ENCODE assay signal across 8 cellular contexts in the genomic region with DNA sequence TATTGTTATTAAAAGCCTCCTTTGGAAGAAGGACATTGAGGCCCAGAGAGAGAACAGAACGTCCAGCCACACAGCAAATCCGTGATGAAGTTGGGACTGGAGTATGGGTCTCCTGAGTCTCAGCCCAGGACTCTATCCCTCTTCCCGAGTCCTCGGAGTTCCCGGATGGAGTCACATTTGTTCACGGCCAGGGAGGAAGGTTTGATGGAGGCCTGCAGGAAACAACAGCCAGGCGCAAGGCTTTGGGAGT. TPM values are rescaled to one million over a fixed set of nuclear protein-coding genes. Genes with fewer than 3 reads are reported as not detected.
DNase-seq lines count a peak whose midpoint lies in the region; ATAC-seq, FAIRE-seq and TF ChIP-seq lines count a peak whose summit lies in the region.

No MANE protein-coding gene starts in this region.

- H3K4me3 Mint-ChIP-seq in CD4-positive, alpha-beta memory T cell, result peak overlapping the region; percentile 89 to 93 (median 92)
- peak overlapping the region; percentile 90 for H3K4me3 Mint-ChIP-seq in dendritic cell treated with granulocyte-macrophage colony-stimulating factor and Interleukin-4, amounts not matched to agents 40 ng/mL and 50 ng/mL, for 4 days
- peak overlapping the region; percentile 95 for H3K4me3 Mint-ChIP-seq in natural killer cell

- intact Hi-C loops in CD4-positive, alpha-beta memory T cell (cut with micrococcal nuclease), result loop anchor here (1.0 to 2.0 kb wide), 3 partner anchors 22 to 71 kb away; a partner anchor contains a TSS
- intact Hi-C loops in dendritic cell treated with granulocyte-macrophage colony-stimulating factor and Interleukin-4, amounts not matched to agents 40 ng/mL and 50 ng/mL, for 4 days (cut with micrococcal nuclease), result loop anchor here (2.0 kb wide), 1 partner anchor 70 kb away; a partner anchor contains a TSS
- intact Hi-C loops in natural killer cell (cut with micrococcal nuclease), result loop anchor here (1.0 to 5.0 kb wide), 3 partner anchors 22 to 72 kb away; a partner anchor contains a TSS

- H3K4me1 ChIP-seq in CD4-positive, alpha-beta memory T cell (ENCODE audit: insufficient read depth, low read length), result peaks cover 31% of the 10 kb centered on the region
- peaks cover 60% of the 10 kb centered on the region for H3K4me1 ChIP-seq in KMS-11 (ENCODE audit: low read depth, poor library complexity, severe bottlenecking)

- POLR2A ChIA-PET in CD4-positive, alpha-beta memory T cell (lab: Charles Lee; ENCODE audit: partially characterized antibody), result interaction anchor here (0.5 to 3.6 kb wide), 18 partner anchors 12 to 262 kb away, joined by 3 to 58 read pairs (median 6); a partner anchor contains a TSS

- peaks cover 17 to 32% of the 10 kb centered on the region in 2 donors for H3K36me3 Mint-ChIP-seq in CD4-positive, alpha-beta memory T cell
- H3K36me3 Mint-ChIP-seq in dendritic cell treated with granulocyte-macrophage colony-stimulating factor and Interleukin-4, amounts not matched to agents 40 ng/mL and 50 ng/mL, for 4 days (ENCODE audit: low read depth), result peaks cover 58% of the 10 kb centered on the region
- no peaks in the 10 kb centered on the region for H3K36me3 Mint-ChIP-seq in natural killer cell

- peak overlapping the region; percentile 62 for H2AFZ ChIP-seq in KMS-11 (ENCODE audit: low read depth)

- H3K27ac Mint-ChIP-seq in CD4-positive, alpha-beta memory T cell, result peak overlapping the region; percentile 89 to 98 (median 96)
- H3K27ac Mint-ChIP-seq in dendritic cell treated with granulocyte-macrophage colony-stimulating factor and Interleukin-4, amounts not matched to agents 40 ng/mL and 50 ng/mL, for 4 days, result peak overlapping the region; percentile 99
- H3K27ac Mint-ChIP-seq in natural killer cell, result peak overlapping the region; percentile 95 to 98

- H3K27me3 ChIP-seq in CD4-positive, alpha-beta memory T cell (ENCODE audit: insufficient read depth, low read length), result no peaks in the 10 kb centered on the region
- no peaks in the 10 kb centered on the region for H3K27me3 ChIP-seq in KMS-11 (ENCODE audit: insufficient read depth, low read depth)

- DNase-seq in CD4-positive, alpha-beta memory T cell, result no peak
- DNase-seq in natural killer cell, result no peak
- DNase-seq in NOMO-1 (lab: John Stamatoyannopoulos, UW; ENCODE audit: unreplicated experiment in 2 of 2), result no peak
- DNase-seq in H54 (ENCODE audit: insufficient read length, low spot score), result no peak
- DNase-seq in stimulated activated CD4-positive, alpha-beta T cell treated with anti-CD3 and anti-CD28 coated beads, Interleukin-12 subunit alpha, Interleukin-12 subunit beta, amount 100 ng/mL, for 4 hours, result no peak
- no peak for DNase-seq in foreskin melanocyte

- no peak for FAIRE-seq in H54 (lab: Jason Lieb, UNC)

- H3K27me3 Mint-ChIP-seq in CD4-positive, alpha-beta memory T cell, result no peaks in the 10 kb centered on the region
- H3K27me3 Mint-ChIP-seq in dendritic cell treated with granulocyte-macrophage colony-stimulating factor and Interleukin-4, amounts not matched to agents 40 ng/mL and 50 ng/mL, for 4 days, result no peaks in the 10 kb centered on the region
- H3K27me3 Mint-ChIP-seq in natural killer cell (ENCODE audit: low read depth in 2 of 2), result no peaks in the 10 kb centered on the region

- H3K9ac ChIP-seq in KMS-11, result peak overlapping the region; percentile 80; the same call in 1 of the 2 replicates

- ATAC-seq in natural killer cell, result no peak

- H3K9me3 ChIP-seq in CD4-positive, alpha-beta memory T cell (ENCODE audit: control insufficient read depth in 1 of 2, low read length in 2 of 2), result no peaks in the 10 kb centered on the region

- H3K9me3 Mint-ChIP-seq in CD4-positive, alpha-beta memory T cell, result no peaks in the 10 kb centered on the region
- H3K9me3 Mint-ChIP-seq in dendritic cell treated with granulocyte-macrophage colony-stimulating factor and Interleukin-4, amounts not matched to agents 40 ng/mL and 50 ng/mL, for 4 days, result no peaks in the 10 kb centered on the region
- no peaks in the 10 kb centered on the region for H3K9me3 Mint-ChIP-seq in natural killer cell

- peak overlapping the region; percentile 83 for H3K27ac ChIP-seq in CD4-positive, alpha-beta memory T cell (ENCODE audit: low read depth, low read length)
- peak overlapping the region; percentile 56 for H3K27ac ChIP-seq in KMS-11

- CTCF ChIA-PET in CD4-positive, alpha-beta memory T cell (lab: Charles Lee; ENCODE audit: partially characterized antibody), result interaction anchor here (0.7 to 2.4 kb wide), 3 partner anchors 18 to 70 kb away, joined by 3 to 11 read pairs (median 6); no protein-coding TSS in a partner anchor

- H3K4me1 Mint-ChIP-seq in CD4-positive, alpha-beta memory T cell, result peaks cover 22 to 48% (median 34%) of the 10 kb centered on the region in 4 donors
- H3K4me1 Mint-ChIP-seq in dendritic cell treated with granulocyte-macrophage colony-stimulating factor and Interleukin-4, amounts not matched to agents 40 ng/mL and 50 ng/mL, for 4 days (ENCODE audit: low read depth), result peaks cover 42% of the 10 kb centered on the region
- H3K4me1 Mint-ChIP-seq in natural killer cell, result peaks cover 35 to 38% of the 10 kb centered on the region in 2 donors

- TF ChIP-seq CTCF in KMS-11 (conservative IDR thresholded peaks at IDR 0.05; ENCODE audit: low read depth, low read length), result no peak
- TF ChIP-seq CTCF in natural killer cell (IDR thresholded peaks at IDR 0.05), result no peak

- H3K4me3 ChIP-seq in CD4-positive, alpha-beta memory T cell (ENCODE audit: low read length in 2 of 2), result peak overlapping the region; percentile 1 to 72
- peak overlapping the region; percentile 36 for H3K4me3 ChIP-seq in KMS-11 (IDR thresholded peaks at IDR 0.05; ENCODE audit: insufficient read depth, low read depth, low read length)

- H4K20me1 ChIP-seq in KMS-11 (ENCODE audit: insufficient read depth), result no peaks in the 10 kb centered on the region

- H3K79me2 ChIP-seq in KMS-11 (ENCODE audit: insufficient read depth, low read depth), result peaks cover 40% of the 10 kb centered on the region

- H3K4me2 ChIP-seq in KMS-11, result peak overlapping the region; percentile 77

- no peak for TF ChIP-seq POLR2A in H54 (IDR thresholded peaks at IDR 0.05; ENCODE audit: low read depth, low read length)

- peaks cover 4% of the 10 kb centered on the region for H3K36me3 ChIP-seq in CD4-positive, alpha-beta memory T cell (ENCODE audit: insufficient read depth, low read length)
- H3K36me3 ChIP-seq in KMS-11 (ENCODE audit: insufficient read depth), result peaks cover 14% of the 10 kb centered on the region; the same call in 1 of the 2 replicates

RNA-seq across cellular contexts. Expression of a gene that starts 0.4 kb away (rescaled TPM):
- total RNA-seq in CD4-positive, alpha-beta memory T cell, result 10 to 100 TPM; 42.6 to 43.4 TPM
- polyA plus RNA-seq in CD4-positive, alpha-beta memory T cell, result 10 to 100 TPM; 21.8 to 32.4 TPM
- 10 to 100 TPM; 26.0 to 36.0 (median 33.3) TPM for total RNA-seq in natural killer cell

RNA-seq across cellular contexts. Expression of a gene that starts 21.3 kb away (rescaled TPM):
- total RNA-seq in CD4-positive, alpha-beta memory T cell, result 1 to 10 TPM; 4.2 to 5.1 TPM
- polyA plus RNA-seq in CD4-positive, alpha-beta memory T cell, result 1 to 10 TPM; 8.5 to 8.6 TPM
- 10 to 100 TPM; 19.3 to 30.6 (median 19.8) TPM for total RNA-seq in natural killer cell

RNA-seq across cellular contexts. Expression of a gene that starts 26.4 kb away (rescaled TPM):
- total RNA-seq in CD4-positive, alpha-beta memory T cell, result 1 to 10 TPM; 2.7 TPM
- 1 to 10 TPM in 1 of 2 donors, not detected in 1; 2.3 TPM for polyA plus RNA-seq in CD4-positive, alpha-beta memory T cell
- total RNA-seq in natural killer cell, result 1 to 10 TPM; 1.8 to 3.5 (median 3.3) TPM

RNA-seq across cellular contexts. Expression of a gene that starts 29.8 kb away (rescaled TPM):
- total RNA-seq in CD4-positive, alpha-beta memory T cell, result not detected
- polyA plus RNA-seq in CD4-positive, alpha-beta memory T cell, result not detected
- not detected for total RNA-seq in natural killer cell

RNA-seq across cellular contexts. Expression of a gene that starts 43.0 kb away (rescaled TPM):
- 10 to 100 TPM; 27.1 to 30.7 TPM for total RNA-seq in CD4-positive, alpha-beta memory T cell
- polyA plus RNA-seq in CD4-positive, alpha-beta memory T cell, result 1 to 10 TPM; 5.1 to 6.1 TPM
- 10 to 100 TPM; 22.2 to 27.1 (median 24.7) TPM for total RNA-seq in natural killer cell
